In the genomic region with DNA sequence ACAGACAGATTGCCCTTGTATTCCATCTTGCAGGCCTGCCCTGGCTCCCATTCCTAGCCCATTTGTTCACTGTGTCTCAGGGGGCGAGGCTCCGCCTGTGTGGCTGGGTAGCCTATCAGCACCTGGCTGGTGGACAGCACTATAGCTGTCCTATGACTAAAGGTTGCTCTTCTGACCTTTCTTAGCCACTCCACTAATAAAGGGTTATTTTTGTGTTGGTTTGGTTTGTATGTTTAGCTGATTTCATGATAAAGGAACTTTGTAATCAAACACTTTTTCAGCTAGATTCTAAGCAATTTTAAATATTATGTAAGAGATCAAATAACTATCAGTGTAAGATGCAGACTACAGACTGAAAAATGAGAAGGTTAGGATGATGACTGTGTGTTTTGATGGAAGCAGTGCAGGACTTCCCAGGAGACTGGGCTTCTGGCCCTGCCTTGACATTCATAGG, we compare ENCODE assay signal across 17 cellular contexts.
A peak's percentile ranks its signal among the peaks of the same experiment; 100 is the strongest.
DNase-seq lines count a peak whose midpoint lies in the region; ATAC-seq, FAIRE-seq and TF ChIP-seq lines count a peak whose summit lies in the region.
"Had no signal": no experiment of that assay in that cellular context is flagged by ENCODE, and none has a peak within 500 bp of the region (broad histone marks: within the 10 kb centered on the region; RNA-seq: fewer than 3 reads in every experiment).

No MANE protein-coding gene starts in this region.

- peak; percentile 46 for DNase-seq in AG08396 (ENCODE audit: low spot score)
- peak; percentile 18 for DNase-seq in HuH-7.5 (ENCODE audit: low spot score)
- peak; percentile 51 for DNase-seq in astrocyte (ENCODE audit: low read depth)
- peak; percentile 20 for DNase-seq in HepG2 (ENCODE audit: low spot score)
- no peak for DNase-seq in kidney
- no peak for DNase-seq in middle frontal gyrus (ENCODE audit: extremely low spot score, low spot score)
- DNase-seq in Peyer's patch, result no peak
- no peak for DNase-seq in esophagus muscularis mucosa (ENCODE audit: extremely low spot score)
- DNase-seq: activated B cell treated with CpG ODN at 0.5 μM for 24 hours, activated gamma-delta T cell treated with Interleukin-2 at 50 U/mL for 16 hours, left cardiac atrium, NCI-H69, stomach, T-cell had no signal

- H3K79me2 ChIP-seq in astrocyte (ENCODE audit: insufficient read depth, low read length), result peaks cover 97% of the 10 kb centered on the region
- H3K79me2 ChIP-seq in HepG2 (ENCODE audit: insufficient read depth, low read length), result peaks cover 49% of the 10 kb centered on the region

- H2AFZ ChIP-seq in astrocyte (ENCODE audit: low read depth, low read length) (no peak overlapping the region), HepG2 (ENCODE audit: low read length) (no peak overlapping the region)
- H2AFZ ChIP-seq: hepatocyte had no signal

- TF ChIP-seq EP300 in HepG2 (IDR thresholded peaks at IDR 0.05; ENCODE audit: low read depth in 2 of 2, low read length in 2 of 2), result no peak
- no peak for TF ChIP-seq EP300 in HepG2 (CRISPR knock-in tag; IDR thresholded peaks at IDR 0.05; ENCODE audit: borderline replicate concordance)
- no peak for TF ChIP-seq EP300 in esophagus muscularis mucosa (IDR thresholded peaks at IDR 0.05)

- H3K27me3 ChIP-seq in astrocyte (ENCODE audit: insufficient read depth, low read length), result no peaks in the 10 kb centered on the region
- H3K27me3 ChIP-seq in HepG2 (ENCODE audit: control insufficient read depth in 1 of 2, insufficient read depth in 2 of 2, low read length in 2 of 2), result no peaks in the 10 kb centered on the region
- H3K27me3 ChIP-seq in Peyer's patch, result no peaks in the 10 kb centered on the region
- H3K27me3 ChIP-seq in esophagus muscularis mucosa, result no peaks in the 10 kb centered on the region
- H3K27me3 ChIP-seq: hepatocyte, stomach, vagina had no signal

- WGBS in HepG2 (ENCODE audit: low lambda C conversion rate), result no CpG with 5 or more reads among the region's 2 CpGs
- WGBS in esophagus muscularis mucosa, result 93% methylated on average over 2 of the region's 2 CpGs

- H3K4me3 Mint-ChIP-seq in astrocyte (ENCODE audit: unreplicated experiment), result no peak overlapping the region
- H3K4me3 Mint-ChIP-seq: activated B cell treated with CpG ODN at 0.5 μM for 24 hours, T-cell had no signal

- peak overlapping the region; percentile 21 for H3K4me2 ChIP-seq in astrocyte (ENCODE audit: low read length)
- H3K4me2 ChIP-seq in HepG2 (ENCODE audit: low read depth, low read length), result no peak overlapping the region
- H3K4me2 ChIP-seq: hepatocyte had no signal

- intact Hi-C loops in HepG2 (cut with micrococcal nuclease; ENCODE audit: unreplicated experiment) (no loop called here), kidney (cut with DNase I) (no loop called here), esophagus muscularis mucosa (cut with DNase I) (loop anchor here (10.0 kb wide), 1 partner anchor 53 kb away; no protein-coding TSS in a partner anchor)

- H3K9ac ChIP-seq in astrocyte (ENCODE audit: low read length) (no peak overlapping the region), HepG2 (ENCODE audit: insufficient read depth, low read depth, low read length) (no peak overlapping the region), kidney (ENCODE audit: low read length in 2 of 2) (no peak overlapping the region)

- H3K4me3 ChIP-seq in astrocyte (ENCODE audit: insufficient read depth, low read depth, low read length) (no peak overlapping the region), HepG2 (replicated peaks in 1 of 3; ENCODE audit: insufficient read depth in 1 of 3, low read depth in 2 of 3, low read length in 3 of 3) (no peak overlapping the region), kidney (ENCODE audit: low read length in 2 of 2) (no peak overlapping the region), Peyer's patch (no peak overlapping the region), esophagus muscularis mucosa (no peak overlapping the region)
- H3K4me3 ChIP-seq: hepatocyte, stomach, vagina had no signal

- no peak for TF ChIP-seq RAD21 in HepG2 (CRISPR knock-in tag; IDR thresholded peaks at IDR 0.05)

- H3K27ac Mint-ChIP-seq in astrocyte (ENCODE audit: unreplicated experiment), result peak overlapping the region; percentile 38
- H3K27ac Mint-ChIP-seq: activated B cell treated with CpG ODN at 0.5 μM for 24 hours, T-cell had no signal

- BruUV-seq in HepG2 (replicated peaks; lab: Mats Ljungman, UMichigan), result no TSS peak

- H3K36me3 Mint-ChIP-seq in astrocyte (ENCODE audit: low read depth, unreplicated experiment), result peaks cover 10% of the 10 kb centered on the region
- H3K36me3 Mint-ChIP-seq: T-cell had no signal

- in situ Hi-C loops in HepG2 (cut with HindIII; ENCODE audit: extremely low pct_ligation_motif_present, low pct_unique_long_range_greater_than_20kb), result no loop called here

- no peak for TF ChIP-seq CTCF in astrocyte (IDR thresholded peaks at IDR 0.05; ENCODE audit: insufficient read depth, low read depth, low read length)
- TF ChIP-seq CTCF in HepG2 (CRISPR knock-in tag; IDR thresholded peaks at IDR 0.05), result no peak
- TF ChIP-seq CTCF in kidney (IDR thresholded peaks at IDR 0.05; ENCODE audit: borderline replicate concordance, extremely low read depth, insufficient read depth), result no peak
- TF ChIP-seq CTCF in Peyer's patch (IDR thresholded peaks at IDR 0.05), result no peak
- TF ChIP-seq CTCF in esophagus muscularis mucosa (IDR thresholded peaks at IDR 0.05), result no peak

- CTCF ChIA-PET in HepG2 (lab: Yijun Ruan, JAX; ENCODE audit: low intra/inter-chr PET ratio, low total read pairs), result no interaction called here

- TF ChIP-seq POLR2A in HepG2 (IDR thresholded peaks at IDR 0.05; ENCODE audit: insufficient read depth in 1 of 2, low read depth in 2 of 2, low read length in 2 of 2), result no peak
- no peak for TF ChIP-seq POLR2A in Peyer's patch (IDR thresholded peaks at IDR 0.05)
- TF ChIP-seq POLR2A in esophagus muscularis mucosa (IDR thresholded peaks at IDR 0.05; ENCODE audit: low read depth), result no peak

- H3K4me1 Mint-ChIP-seq in astrocyte (ENCODE audit: low read depth, unreplicated experiment), result peaks cover 14% of the 10 kb centered on the region
- H3K4me1 Mint-ChIP-seq: activated B cell treated with CpG ODN at 0.5 μM for 24 hours, T-cell had no signal

- no peaks in the 10 kb centered on the region for H3K9me3 Mint-ChIP-seq in astrocyte (ENCODE audit: unreplicated experiment)
- H3K9me3 Mint-ChIP-seq: activated B cell treated with CpG ODN at 0.5 μM for 24 hours, T-cell had no signal

- H3K9me3 ChIP-seq in astrocyte (ENCODE audit: insufficient read depth, low read depth, low read length) (no peaks in the 10 kb centered on the region), HepG2 (ENCODE audit: low read length) (no peaks in the 10 kb centered on the region), kidney (ENCODE audit: control insufficient read depth in 1 of 2, low read length in 2 of 2) (no peaks in the 10 kb centered on the region), Peyer's patch (no peaks in the 10 kb centered on the region), esophagus muscularis mucosa (no peaks in the 10 kb centered on the region)
- H3K9me3 ChIP-seq: stomach, vagina had no signal

- H3K4me1 ChIP-seq in astrocyte (ENCODE audit: insufficient read depth, low read length) (peaks cover 14% of the 10 kb centered on the region), HepG2 (ENCODE audit: insufficient read depth, low read length) (peaks cover 31% of the 10 kb centered on the region), kidney (ENCODE audit: control insufficient read depth in 1 of 2, insufficient read depth in 1 of 2, low read depth in 1 of 2, low read length in 2 of 2) (peaks cover under 1 to 4% of the 10 kb centered on the region in 2 donors), Peyer's patch (no peaks in the 10 kb centered on the region), esophagus muscularis mucosa (peaks cover 44 to 57% (median 54%) of the 10 kb centered on the region in 4 donors)

- H3K27me3 Mint-ChIP-seq in astrocyte (ENCODE audit: low read depth, unreplicated experiment), result no peaks in the 10 kb centered on the region
- H3K27me3 Mint-ChIP-seq: T-cell had no signal

- FAIRE-seq in astrocyte (lab: Jason Lieb, UNC) (no peak), HepG2 (lab: Jason Lieb, UNC) (no peak), kidney (lab: Jason Lieb, UNC) (no peak)
- FAIRE-seq: GM19239 had no signal

- H4K20me1 ChIP-seq in astrocyte (ENCODE audit: insufficient read depth, low read length), result peaks cover 72% of the 10 kb centered on the region
- H4K20me1 ChIP-seq in HepG2 (ENCODE audit: insufficient read depth, low read length), result peaks cover 58% of the 10 kb centered on the region

- peak; percentile 72 for ATAC-seq in HepG2
- ATAC-seq: T-cell had no signal

- H3K27ac ChIP-seq in astrocyte (ENCODE audit: low read depth, low read length), result peak overlapping the region; percentile 43
- H3K27ac ChIP-seq in HepG2 (ENCODE audit: extremely low read length, insufficient read depth, low read length), result no peak overlapping the region
- no peak overlapping the region for H3K27ac ChIP-seq in kidney (ENCODE audit: low read depth in 2 of 2, low read length in 2 of 2)
- no peak overlapping the region for H3K27ac ChIP-seq in Peyer's patch
- H3K27ac ChIP-seq in esophagus muscularis mucosa (replicated peaks in 1 of 4), result peak overlapping the region in 1 of 4 donors; percentile 5
- H3K27ac ChIP-seq: hepatocyte, stomach, vagina had no signal

- H3K36me3 ChIP-seq in astrocyte (ENCODE audit: insufficient read depth, low read length), result peaks cover 19% of the 10 kb centered on the region
- peaks cover 11 to 23% of the 10 kb centered on the region in 2 experiments for H3K36me3 ChIP-seq in HepG2 (replicated peaks in 1 of 2; ENCODE audit: control insufficient read depth in 1 of 2, insufficient read depth in 2 of 2, low read length in 2 of 2)
- H3K36me3 ChIP-seq in kidney (ENCODE audit: control insufficient read depth in 1 of 2, insufficient read depth in 2 of 2, low read length in 2 of 2), result no peaks in the 10 kb centered on the region
- H3K36me3 ChIP-seq in Peyer's patch, result no peaks in the 10 kb centered on the region
- peaks cover 0 to 12% (median 0%) of the 10 kb centered on the region in 4 donors for H3K36me3 ChIP-seq in esophagus muscularis mucosa
- H3K36me3 ChIP-seq: stomach, vagina had no signal

- POLR2A ChIA-PET in HepG2 (lab: Yijun Ruan, JAX), result interaction anchor here (1.0 kb wide), 1 partner anchor 47 kb away, joined by 3 read pairs; no protein-coding TSS in a partner anchor

TF ChIP-seq in HepG2, 621 proteins besides CTCF, POLR2A, EP300 and RAD21 (continues in another document):
- TF ChIP-seq NR2F1 (CRISPR knock-in tag; IDR thresholded peaks at IDR 0.05), result peak in 1 of 2 experiments; percentile 38; a peak in 2 of 4 replicates

Comparison
In these comparisons a context has a peak if more than half of its experiments do, and no peak if none do; other contexts are left out.
1. DNase-seq: peak in AG08396 (single experiment), HuH-7.5 (single experiment), astrocyte (single experiment) and HepG2 (single experiment); none in kidney (single experiment), middle frontal gyrus (single experiment), Peyer's patch (0 of 3) and esophagus muscularis mucosa (single experiment).